9 cellular contexts compared by ENCODE assay signal in the genomic region with DNA sequence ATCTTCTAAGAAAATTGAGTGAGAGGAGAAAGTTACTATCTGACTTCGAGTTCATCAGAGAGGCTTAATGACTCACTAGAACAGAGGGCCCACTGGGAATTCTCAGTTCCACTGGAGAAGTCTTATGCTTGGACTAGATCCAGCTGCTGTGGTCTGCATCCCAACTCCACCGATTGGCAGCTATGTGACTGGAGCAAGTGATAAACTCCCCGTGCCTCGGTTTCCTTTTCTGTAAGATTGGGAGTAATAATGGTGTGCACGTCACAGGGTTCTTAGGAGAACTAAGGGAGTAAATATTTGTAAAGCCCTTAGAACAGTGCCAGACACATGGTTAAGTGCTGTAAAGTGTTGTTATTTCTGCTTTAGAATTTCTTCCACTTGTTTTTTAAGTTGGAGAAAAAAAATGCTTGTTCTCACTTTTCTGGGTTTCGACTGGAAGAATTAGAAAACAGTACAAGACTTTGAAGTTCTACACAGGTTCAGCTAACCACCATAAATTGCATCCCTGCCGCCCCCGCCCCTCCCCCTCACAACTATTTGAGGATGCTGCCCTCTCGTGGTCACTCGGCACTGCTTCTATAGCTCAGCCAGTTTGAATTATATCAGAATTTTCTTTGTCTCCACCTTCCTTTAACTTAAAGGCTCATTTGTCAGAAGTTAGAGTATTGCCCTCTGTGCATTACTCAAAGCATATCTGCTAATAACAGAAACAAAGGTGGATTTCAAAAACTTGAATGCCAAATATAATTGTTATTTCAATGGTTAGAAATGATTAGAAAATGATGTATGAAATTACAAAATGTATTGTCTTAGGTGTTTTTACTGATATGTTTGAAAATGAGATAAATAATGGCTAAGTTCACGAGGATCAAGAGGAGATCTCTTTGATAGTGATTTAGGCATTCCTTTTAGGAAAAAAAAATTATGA.
DNase-seq lines count a peak whose midpoint lies in the region; ATAC-seq and TF ChIP-seq lines count a peak whose summit lies in the region.
"Had no signal": no experiment of that assay in that cellular context is flagged by ENCODE, and none has a peak within 500 bp of the region (broad histone marks: within the 10 kb centered on the region; RNA-seq: fewer than 3 reads in every experiment).

No MANE protein-coding gene starts in this region.

- no peaks in the 10 kb centered on the region for H3K9me3 Mint-ChIP-seq in effector memory CD8-positive, alpha-beta T cell
- no peaks in the 10 kb centered on the region for H3K9me3 Mint-ChIP-seq in mesothelial cell of epicardium

- H3K36me3 Mint-ChIP-seq in effector memory CD8-positive, alpha-beta T cell (ENCODE audit: insufficient read depth): no peaks in the 10 kb centered on the region
- no peaks in the 10 kb centered on the region for H3K36me3 Mint-ChIP-seq in mesothelial cell of epicardium
- H3K36me3 Mint-ChIP-seq: activated naive CD8-positive, alpha-beta T cell had no signal

- H3K27me3 Mint-ChIP-seq in effector memory CD8-positive, alpha-beta T cell: no peaks in the 10 kb centered on the region
- peaks cover 2% of the 10 kb centered on the region for H3K27me3 Mint-ChIP-seq in mesothelial cell of epicardium (ENCODE audit: low read depth)

- TF ChIP-seq CTCF in mesothelial cell of epicardium (IDR thresholded peaks at IDR 0.05; ENCODE audit: unreplicated experiment): peak; percentile 81

- no peak overlapping the region for H3K4me3 Mint-ChIP-seq in effector memory CD8-positive, alpha-beta T cell
- no peak overlapping the region for H3K4me3 Mint-ChIP-seq in mesothelial cell of epicardium
- H3K4me3 Mint-ChIP-seq: activated naive CD8-positive, alpha-beta T cell had no signal

- H3K4me1 Mint-ChIP-seq in effector memory CD8-positive, alpha-beta T cell (ENCODE audit: low read depth in 2 of 2): peaks cover 0 to under 1% of the 10 kb centered on the region in 2 donors
- peaks cover 15% of the 10 kb centered on the region for H3K4me1 Mint-ChIP-seq in mesothelial cell of epicardium

- DNase-seq in DMS 273 treated with DMSO at 0.1 percent for 48 hours (lab: John Stamatoyannopoulos, UW): peak; percentile 60
- peak; percentile 55 for DNase-seq in NCI-H82 treated with DMSO at 0.1 percent for 48 hours (lab: John Stamatoyannopoulos, UW; ENCODE audit: unreplicated experiment)
- peak; percentile 33 to 54 for DNase-seq in activated CD8-positive, alpha-beta memory T cell treated with anti-CD3 and anti-CD28 coated beads for 1 hour (ENCODE audit: extremely low read depth in 1 of 2, low read depth in 1 of 2)
- peak; percentile 45 to 59 (median 55) for DNase-seq in effector memory CD8-positive, alpha-beta T cell
- DNase-seq in mesothelial cell of epicardium (ENCODE audit: low spot score in 2 of 2, unreplicated experiment in 2 of 2): peak; percentile 51 to 59
- DNase-seq in stimulated activated CD8-positive, alpha-beta memory T cell treated with anti-CD3 and anti-CD28 coated beads, Interleukin-15, amount 100 ng/mL, for 4 hours (ENCODE audit: low read depth in 2 of 2): peak; percentile 31 to 45

- peak; percentile 70 for ATAC-seq in HG03354 (IDR thresholded peaks at IDR 0.05; ENCODE audit: poor library complexity, severe bottlenecking, unreplicated experiment)
- peak; percentile 84 for ATAC-seq in effector memory CD8-positive, alpha-beta T cell (replicated peaks)
- no peak for ATAC-seq in GM18520 (IDR thresholded peaks at IDR 0.05; ENCODE audit: unreplicated experiment)

- H3K27ac Mint-ChIP-seq in effector memory CD8-positive, alpha-beta T cell: no peak overlapping the region
- H3K27ac Mint-ChIP-seq in mesothelial cell of epicardium: no peak overlapping the region
- H3K27ac Mint-ChIP-seq: activated naive CD8-positive, alpha-beta T cell had no signal
